Comparison of ENCODE assay signal across 12 cellular contexts in genomic region chr22:38327805-38328204, GRCh38. TPM values are rescaled to one million over a fixed set of nuclear protein-coding genes. Genes with fewer than 3 reads are reported as not detected.
DNase-seq lines count a peak whose midpoint lies in the region; FAIRE-seq and TF ChIP-seq lines count a peak whose summit lies in the region.
"Had no signal": no experiment of that assay in that cellular context is flagged by ENCODE, and none has a peak within 500 bp of the region (broad histone marks: within the 10 kb centered on the region; RNA-seq: fewer than 3 reads in every experiment).

No MANE protein-coding gene starts in this region.

- H3K36me3 ChIP-seq in HAP-1 (replicated peaks), result no peaks in the 10 kb centered on the region

- no peaks in the 10 kb centered on the region for H3K27me3 ChIP-seq in HAP-1 (ENCODE audit: low read depth)

- H3K4me1 ChIP-seq in HAP-1, result no peaks in the 10 kb centered on the region

- H3K4me3 ChIP-seq in fibroblast of mammary gland (ENCODE audit: control insufficient read depth, low read depth, low read length), result no peak overlapping the region
- H3K4me3 ChIP-seq in HAP-1, result no peak overlapping the region

- DNase-seq in activated gamma-delta T cell treated with Interleukin-2 at 50 U/mL for 16 hours (peak; percentile 21), activated gamma-delta T cell (lab: John Stamatoyannopoulos, UW) (no peak), UCSD-AML1 (lab: John Stamatoyannopoulos, UW; ENCODE audit: unreplicated experiment) (peak; percentile 31), fibroblast of mammary gland (ENCODE audit: low read depth) (peak; percentile 46), pons (ENCODE audit: low spot score) (no peak), NCI-H748 (lab: John Stamatoyannopoulos, UW; ENCODE audit: unreplicated experiment) (no peak), frontal cortex (ENCODE audit: low spot score in 2 of 2) (no peak), HAP-1 (ENCODE audit: low spot score in 2 of 2) (no peak)
- DNase-seq: left colon, NCI-H1048, right cardiac atrium, Right ventricle myocardium superior had no signal

- TF ChIP-seq CTCF in fibroblast of mammary gland (conservative IDR thresholded peaks at IDR 0.05; ENCODE audit: control insufficient read depth, insufficient read depth, low read depth, low read length), result no peak

- H3K9me3 ChIP-seq in HAP-1, result no peaks in the 10 kb centered on the region

- in situ Hi-C loops in HAP-1 (cut with MboI; ENCODE audit: low sequenced_read_pairs), result no loop called here

- no peak for FAIRE-seq in frontal cortex (lab: Jason Lieb, UNC)

RNA-seq across cellular contexts. Expression of gene CSNK1E, which starts 10.6 kb away (rescaled TPM):
- total RNA-seq in frontal cortex, result 197 TPM

RNA-seq across cellular contexts. Expression of gene TMEM184B, which starts 55.0 kb away (rescaled TPM):
- 6.9 TPM for total RNA-seq in frontal cortex

Comparison
In these comparisons a context has a peak if more than half of its experiments do, and no peak if none do; other contexts are left out.
1. DNase-seq: peak in activated gamma-delta T cell treated with Interleukin-2 at 50 U/mL for 16 hours (single experiment), UCSD-AML1 (single experiment) and fibroblast of mammary gland (single experiment); none in activated gamma-delta T cell (single experiment), pons (single experiment), NCI-H748 (single experiment), frontal cortex (0 of 2) and HAP-1 (0 of 2).